30 cellular contexts compared by ENCODE assay signal in genomic region chr2:216863029-216863428, GRCh38. TPM values are rescaled to one million over a fixed set of nuclear protein-coding genes. Genes with fewer than 3 reads are reported as not detected.
"Had no signal": no experiment of that assay in that cellular context is flagged by ENCODE, and none has a peak within 500 bp of the region (broad histone marks: within the 10 kb centered on the region; RNA-seq: fewer than 3 reads in every experiment).

No MANE protein-coding gene starts in this region.

- H3K27ac ChIP-seq: heart right ventricle, lower lobe of right lung, skin epidermis, tibial artery had no signal

- DNase-seq: activated B cell treated with CpG ODN at 0.5 μM for 24 hours; activated CD4-positive, alpha-beta T cell treated with anti-CD3 and anti-CD28 coated beads for 36 hours; activated CD4-positive, alpha-beta T cell treated with anti-CD3 and anti-CD28 coated beads, Interleukin-2, amount 50 U/mL, for 4 hours; activated CD8-positive, alpha-beta memory T cell treated with anti-CD3 and anti-CD28 coated beads for 24 hours; activated CD8-positive, alpha-beta memory T cell treated with anti-CD3 and anti-CD28 coated beads, Interleukin-2, amount 50 U/mL, for 4 hours; activated T-cell treated with anti-CD3 and anti-CD28 coated beads, Interleukin-2, amount 50 U/mL, for 24 hours; effector CD4-positive, alpha-beta T cell; heart right ventricle; left colon; lower lobe of right lung; mesendoderm; naive B cell; stimulated activated CD4-positive, alpha-beta T cell treated with anti-CD3 and anti-CD28 coated beads, Interleukin-2, amount 100 ng/mL, for 24 hours; stimulated activated naive CD8-positive, alpha-beta T cell treated with anti-CD3 and anti-CD28 coated beads, Interleukin-15, amount 100 ng/mL, for 72 hours; T-cell; T-helper 9 cell; tibial artery had no signal

- H3K4me1 ChIP-seq: lower lobe of right lung had no signal

- H3K27me3 ChIP-seq: heart right ventricle, tibial artery had no signal

- H3K4me3 ChIP-seq: heart right ventricle, lower lobe of right lung, skin epidermis, tibial artery had no signal

- ATAC-seq: activated CD4-positive, alpha-beta T cell treated with anti-CD3 and anti-CD28 coated beads for 36 hours; activated naive CD4-positive, alpha-beta T cell treated with anti-CD3 and anti-CD28 coated beads, Interleukin-2, amount 50 U/mL, for 72 hours; activated T-helper 17 cell treated with anti-CD3 and anti-CD28 coated beads, Interleukin-2, amount 50 U/mL, for 72 hours; left colon; lower lobe of right lung; stimulated activated effector memory CD8-positive, alpha-beta T cell treated with anti-CD3 and anti-CD28 coated beads, Interleukin-12 subunit alpha, Interleukin-12 subunit beta, amount 100 ng/mL, for 72 hours; stimulated activated naive CD8-positive, alpha-beta T cell treated with anti-CD3 and anti-CD28 coated beads, Interleukin-15, amount 100 ng/mL, for 72 hours; T-cell had no signal

- H3K9me3 ChIP-seq: heart right ventricle, lower lobe of right lung, tibial artery had no signal

- H3K36me3 ChIP-seq: heart right ventricle, lower lobe of right lung, tibial artery had no signal

RNA-seq across cellular contexts. Expression of gene TNP1, which starts 3.2 kb away (rescaled TPM):
- total RNA-seq: activated B cell treated with CpG ODN at 0.5 μM for 24 hours; activated CD4-positive, alpha-beta T cell treated with anti-CD3 and anti-CD28 coated beads for 36 hours; activated naive CD4-positive, alpha-beta T cell treated with anti-CD3 and anti-CD28 coated beads, Interleukin-2, amount 50 U/mL, for 72 hours; activated T-helper 17 cell treated with anti-CD3 and anti-CD28 coated beads, Interleukin-2, amount 50 U/mL, for 72 hours; cerebellum; epithelial cell of proximal tubule; fibroblast of villous mesenchyme; heart right ventricle; left colon; lower lobe of right lung; mucosa of gallbladder; neural crest cell; omental fat pad; posterior vena cava; T-cell; ureter had no signal
- polyA plus RNA-seq: heart right ventricle, keratinocyte had no signal
